1 cellular context compared by ENCODE assay signal in the genomic region with DNA sequence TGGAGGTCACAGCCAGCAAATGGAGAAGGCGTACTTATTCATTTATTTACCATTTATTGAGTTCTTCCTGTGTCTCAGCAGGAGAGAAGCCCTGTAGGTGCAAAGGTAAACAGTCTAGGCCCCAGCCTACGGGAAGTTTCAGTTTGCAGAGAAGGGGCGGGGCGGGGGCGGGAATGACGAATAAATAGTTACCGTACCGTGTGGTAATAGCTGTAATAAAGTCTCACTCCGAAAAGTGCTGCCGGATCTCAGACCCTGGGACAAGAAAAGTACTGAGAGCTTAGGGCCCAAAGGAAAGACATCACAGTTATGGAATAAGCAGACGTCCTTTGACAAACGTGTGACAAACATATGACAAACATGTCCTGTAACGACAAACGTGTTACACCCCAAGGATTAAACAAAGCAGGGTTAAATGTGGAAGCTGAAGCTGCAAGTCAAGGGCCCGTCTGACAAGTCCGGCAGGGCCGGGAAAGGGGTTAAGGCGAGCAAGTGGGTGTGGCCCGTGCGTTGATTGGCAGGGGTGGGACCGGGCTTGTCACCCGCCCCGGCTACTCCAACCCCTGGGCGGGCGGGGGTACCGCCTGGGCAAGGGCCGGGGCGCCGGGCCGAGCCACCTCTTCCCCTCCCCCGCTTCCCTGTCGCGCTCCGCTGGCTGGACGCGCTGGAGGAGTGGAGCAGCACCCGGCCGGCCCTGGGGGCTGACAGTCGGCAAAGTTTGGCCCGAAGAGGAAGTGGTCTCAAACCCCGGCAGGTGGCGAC.
A peak's percentile ranks its signal among the peaks of the same experiment; 100 is the strongest.
TF ChIP-seq lines count a peak whose summit lies in the region.

A gene with protein sequence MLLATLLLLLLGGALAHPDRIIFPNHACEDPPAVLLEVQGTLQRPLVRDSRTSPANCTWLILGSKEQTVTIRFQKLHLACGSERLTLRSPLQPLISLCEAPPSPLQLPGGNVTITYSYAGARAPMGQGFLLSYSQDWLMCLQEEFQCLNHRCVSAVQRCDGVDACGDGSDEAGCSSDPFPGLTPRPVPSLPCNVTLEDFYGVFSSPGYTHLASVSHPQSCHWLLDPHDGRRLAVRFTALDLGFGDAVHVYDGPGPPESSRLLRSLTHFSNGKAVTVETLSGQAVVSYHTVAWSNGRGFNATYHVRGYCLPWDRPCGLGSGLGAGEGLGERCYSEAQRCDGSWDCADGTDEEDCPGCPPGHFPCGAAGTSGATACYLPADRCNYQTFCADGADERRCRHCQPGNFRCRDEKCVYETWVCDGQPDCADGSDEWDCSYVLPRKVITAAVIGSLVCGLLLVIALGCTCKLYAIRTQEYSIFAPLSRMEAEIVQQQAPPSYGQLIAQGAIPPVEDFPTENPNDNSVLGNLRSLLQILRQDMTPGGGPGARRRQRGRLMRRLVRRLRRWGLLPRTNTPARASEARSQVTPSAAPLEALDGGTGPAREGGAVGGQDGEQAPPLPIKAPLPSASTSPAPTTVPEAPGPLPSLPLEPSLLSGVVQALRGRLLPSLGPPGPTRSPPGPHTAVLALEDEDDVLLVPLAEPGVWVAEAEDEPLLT (plus strand): TSS at position 541 of the 762 bp plus-strand sequence. CDS start 564 bp downstream, outside the sequence.

TF ChIP-seq in WTC11, 78 proteins besides CTCF, POLR2A, EP300 and RAD21 (continued from another document):
- TF ChIP-seq, protein P1, sequence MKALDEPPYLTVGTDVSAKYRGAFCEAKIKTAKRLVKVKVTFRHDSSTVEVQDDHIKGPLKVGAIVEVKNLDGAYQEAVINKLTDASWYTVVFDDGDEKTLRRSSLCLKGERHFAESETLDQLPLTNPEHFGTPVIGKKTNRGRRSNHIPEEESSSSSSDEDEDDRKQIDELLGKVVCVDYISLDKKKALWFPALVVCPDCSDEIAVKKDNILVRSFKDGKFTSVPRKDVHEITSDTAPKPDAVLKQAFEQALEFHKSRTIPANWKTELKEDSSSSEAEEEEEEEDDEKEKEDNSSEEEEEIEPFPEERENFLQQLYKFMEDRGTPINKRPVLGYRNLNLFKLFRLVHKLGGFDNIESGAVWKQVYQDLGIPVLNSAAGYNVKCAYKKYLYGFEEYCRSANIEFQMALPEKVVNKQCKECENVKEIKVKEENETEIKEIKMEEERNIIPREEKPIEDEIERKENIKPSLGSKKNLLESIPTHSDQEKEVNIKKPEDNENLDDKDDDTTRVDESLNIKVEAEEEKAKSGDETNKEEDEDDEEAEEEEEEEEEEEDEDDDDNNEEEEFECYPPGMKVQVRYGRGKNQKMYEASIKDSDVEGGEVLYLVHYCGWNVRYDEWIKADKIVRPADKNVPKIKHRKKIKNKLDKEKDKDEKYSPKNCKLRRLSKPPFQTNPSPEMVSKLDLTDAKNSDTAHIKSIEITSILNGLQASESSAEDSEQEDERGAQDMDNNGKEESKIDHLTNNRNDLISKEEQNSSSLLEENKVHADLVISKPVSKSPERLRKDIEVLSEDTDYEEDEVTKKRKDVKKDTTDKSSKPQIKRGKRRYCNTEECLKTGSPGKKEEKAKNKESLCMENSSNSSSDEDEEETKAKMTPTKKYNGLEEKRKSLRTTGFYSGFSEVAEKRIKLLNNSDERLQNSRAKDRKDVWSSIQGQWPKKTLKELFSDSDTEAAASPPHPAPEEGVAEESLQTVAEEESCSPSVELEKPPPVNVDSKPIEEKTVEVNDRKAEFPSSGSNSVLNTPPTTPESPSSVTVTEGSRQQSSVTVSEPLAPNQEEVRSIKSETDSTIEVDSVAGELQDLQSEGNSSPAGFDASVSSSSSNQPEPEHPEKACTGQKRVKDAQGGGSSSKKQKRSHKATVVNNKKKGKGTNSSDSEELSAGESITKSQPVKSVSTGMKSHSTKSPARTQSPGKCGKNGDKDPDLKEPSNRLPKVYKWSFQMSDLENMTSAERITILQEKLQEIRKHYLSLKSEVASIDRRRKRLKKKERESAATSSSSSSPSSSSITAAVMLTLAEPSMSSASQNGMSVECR (CRISPR knock-in tag; IDR thresholded peaks at IDR 0.05; ENCODE audit: borderline replicate concordance), result no peak
- no peak for TF ChIP-seq ZSCAN18 (CRISPR knock-in tag; IDR thresholded peaks at IDR 0.05)
- TF ChIP-seq ZNF317 (CRISPR knock-in tag; IDR thresholded peaks at IDR 0.05; ENCODE audit: borderline replicate concordance, low read depth), result 0 out of 2 replicates have a peak, but pooled peaks have one; percentile 42
- no peak for TF ChIP-seq HMGA2 (CRISPR knock-in tag; IDR thresholded peaks at IDR 0.05)
- no peak for TF ChIP-seq EMX1 (CRISPR knock-in tag; IDR thresholded peaks at IDR 0.05)
- no peak for TF ChIP-seq MYBL2 (CRISPR knock-in tag; IDR thresholded peaks at IDR 0.05)
- TF ChIP-seq, protein P2, sequence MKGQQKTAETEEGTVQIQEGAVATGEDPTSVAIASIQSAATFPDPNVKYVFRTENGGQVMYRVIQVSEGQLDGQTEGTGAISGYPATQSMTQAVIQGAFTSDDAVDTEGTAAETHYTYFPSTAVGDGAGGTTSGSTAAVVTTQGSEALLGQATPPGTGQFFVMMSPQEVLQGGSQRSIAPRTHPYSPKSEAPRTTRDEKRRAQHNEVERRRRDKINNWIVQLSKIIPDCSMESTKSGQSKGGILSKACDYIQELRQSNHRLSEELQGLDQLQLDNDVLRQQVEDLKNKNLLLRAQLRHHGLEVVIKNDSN (CRISPR knock-in tag; IDR thresholded peaks at IDR 0.05), result no peak
- TF ChIP-seq MXD4 (CRISPR knock-in tag; IDR thresholded peaks at IDR 0.05; ENCODE audit: borderline replicate concordance), result no peak
- peak; percentile 58; the same call in 1 of the 2 replicates for TF ChIP-seq FOXK1 (CRISPR knock-in tag; IDR thresholded peaks at IDR 0.05)
- TF ChIP-seq TEAD1 (CRISPR knock-in tag; IDR thresholded peaks at IDR 0.05), result no peak
- TF ChIP-seq CREM (CRISPR knock-in tag; IDR thresholded peaks at IDR 0.05), result 0 out of 2 replicates have a peak, but pooled peaks have one; percentile 19
- TF ChIP-seq ZNF121 (CRISPR knock-in tag; IDR thresholded peaks at IDR 0.05), result no peak
- TF ChIP-seq HMGXB4 (CRISPR knock-in tag; IDR thresholded peaks at IDR 0.05), result peak; percentile 63; the same call in 1 of the 2 replicates
- TF ChIP-seq ZNF232 (CRISPR knock-in tag; IDR thresholded peaks at IDR 0.05), result no peak
